Comparison of ENCODE assay signal across 24 cellular contexts in the genomic region with DNA sequence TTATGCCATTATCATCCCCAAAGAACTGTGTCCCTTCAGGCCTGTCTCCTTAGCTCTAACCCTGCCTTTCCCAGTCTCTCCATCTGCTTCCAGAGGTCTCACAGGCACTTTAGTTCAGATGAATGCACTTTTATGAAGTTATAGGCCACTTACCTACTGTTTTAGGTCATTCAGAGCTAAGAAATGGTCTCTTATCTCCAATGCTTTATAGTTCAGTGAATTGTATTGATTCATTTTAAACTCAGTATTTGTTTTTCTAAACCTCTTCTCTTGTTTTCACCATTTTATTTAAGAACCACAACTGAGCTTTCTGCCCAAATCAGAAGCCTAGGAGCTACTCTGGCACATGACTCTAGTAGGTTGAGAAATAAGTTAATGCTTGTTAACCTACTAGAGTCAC.
"Had no signal": no experiment of that assay in that cellular context is flagged by ENCODE, and none has a peak within 500 bp of the region (broad histone marks: within the 10 kb centered on the region; RNA-seq: fewer than 3 reads in every experiment).

No MANE protein-coding gene starts in this region.

- H3K36me3 ChIP-seq: colonic mucosa, esophagus muscularis mucosa, esophagus squamous epithelium, gastrocnemius medialis, gastroesophageal sphincter, heart left ventricle, heart right ventricle had no signal

- H3K4me1 ChIP-seq: colonic mucosa, esophagus muscularis mucosa, esophagus squamous epithelium, foreskin keratinocyte, gastrocnemius medialis, gastroesophageal sphincter, heart left ventricle, heart right ventricle had no signal

- H3K4me3 ChIP-seq: colonic mucosa, coronary artery, dorsolateral prefrontal cortex, esophagus muscularis mucosa, esophagus squamous epithelium, gastrocnemius medialis, gastroesophageal sphincter, heart left ventricle, heart right ventricle had no signal

- DNase-seq: colonic mucosa; cortex of kidney; dermis blood vessel endothelial cell; dorsolateral prefrontal cortex; effector CD4-positive, alpha-beta T cell; effector CD8-positive, alpha-beta T cell; effector memory CD4-positive, alpha-beta T cell; effector memory CD8-positive, alpha-beta T cell; endodermal cell; erythroblast; esophagus squamous epithelium; foreskin fibroblast; foreskin keratinocyte; foreskin melanocyte; gastrocnemius medialis; glutamatergic neuron; head of caudate nucleus; heart left ventricle; heart right ventricle had no signal

- H3K9me3 ChIP-seq: colonic mucosa, esophagus squamous epithelium, gastrocnemius medialis, gastroesophageal sphincter had no signal

- H3K27me3 ChIP-seq: colonic mucosa, dorsolateral prefrontal cortex, esophagus muscularis mucosa, esophagus squamous epithelium, foreskin keratinocyte, gastrocnemius medialis, gastroesophageal sphincter, heart left ventricle, heart right ventricle had no signal

- H3K27ac ChIP-seq: colonic mucosa, coronary artery, dorsolateral prefrontal cortex, epithelial cell of prostate, esophagus muscularis mucosa, esophagus squamous epithelium, foreskin keratinocyte, gastrocnemius medialis, gastroesophageal sphincter, heart left ventricle, heart right ventricle had no signal

- ATAC-seq: effector memory CD8-positive, alpha-beta T cell; esophagus mucosa; foreskin keratinocyte; gastrocnemius medialis; gastroesophageal sphincter; heart left ventricle; heart right ventricle had no signal
